Comparison of ENCODE assay signal across 1 cellular context in the genomic region with DNA sequence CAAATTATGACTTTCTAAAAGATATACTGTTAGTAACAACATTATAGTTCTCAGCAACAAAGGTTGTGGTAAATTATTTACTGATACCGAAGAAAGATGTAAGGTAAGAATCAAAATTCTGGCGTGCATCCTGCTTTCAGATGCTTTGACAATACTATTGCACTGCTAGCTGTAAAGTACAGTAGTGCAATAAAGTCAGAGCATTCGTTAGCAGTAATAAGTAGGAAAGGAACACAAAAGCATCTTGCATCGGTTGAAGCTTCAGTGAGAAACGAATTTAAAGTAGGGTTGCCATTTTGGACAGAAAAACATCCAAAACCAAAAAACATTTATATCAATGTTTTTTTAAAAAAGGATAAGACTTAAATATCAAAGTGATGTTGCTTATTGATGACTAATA.
TF ChIP-seq lines count a peak whose summit lies in the region.

No MANE protein-coding gene starts in this region.

TF ChIP-seq in GM23338, 12 proteins besides CTCF, POLR2A, EP300 and RAD21:
- TF ChIP-seq REST (IDR thresholded peaks at IDR 0.05; ENCODE audit: unreplicated experiment), result no peak
- TF ChIP-seq, protein P1, sequence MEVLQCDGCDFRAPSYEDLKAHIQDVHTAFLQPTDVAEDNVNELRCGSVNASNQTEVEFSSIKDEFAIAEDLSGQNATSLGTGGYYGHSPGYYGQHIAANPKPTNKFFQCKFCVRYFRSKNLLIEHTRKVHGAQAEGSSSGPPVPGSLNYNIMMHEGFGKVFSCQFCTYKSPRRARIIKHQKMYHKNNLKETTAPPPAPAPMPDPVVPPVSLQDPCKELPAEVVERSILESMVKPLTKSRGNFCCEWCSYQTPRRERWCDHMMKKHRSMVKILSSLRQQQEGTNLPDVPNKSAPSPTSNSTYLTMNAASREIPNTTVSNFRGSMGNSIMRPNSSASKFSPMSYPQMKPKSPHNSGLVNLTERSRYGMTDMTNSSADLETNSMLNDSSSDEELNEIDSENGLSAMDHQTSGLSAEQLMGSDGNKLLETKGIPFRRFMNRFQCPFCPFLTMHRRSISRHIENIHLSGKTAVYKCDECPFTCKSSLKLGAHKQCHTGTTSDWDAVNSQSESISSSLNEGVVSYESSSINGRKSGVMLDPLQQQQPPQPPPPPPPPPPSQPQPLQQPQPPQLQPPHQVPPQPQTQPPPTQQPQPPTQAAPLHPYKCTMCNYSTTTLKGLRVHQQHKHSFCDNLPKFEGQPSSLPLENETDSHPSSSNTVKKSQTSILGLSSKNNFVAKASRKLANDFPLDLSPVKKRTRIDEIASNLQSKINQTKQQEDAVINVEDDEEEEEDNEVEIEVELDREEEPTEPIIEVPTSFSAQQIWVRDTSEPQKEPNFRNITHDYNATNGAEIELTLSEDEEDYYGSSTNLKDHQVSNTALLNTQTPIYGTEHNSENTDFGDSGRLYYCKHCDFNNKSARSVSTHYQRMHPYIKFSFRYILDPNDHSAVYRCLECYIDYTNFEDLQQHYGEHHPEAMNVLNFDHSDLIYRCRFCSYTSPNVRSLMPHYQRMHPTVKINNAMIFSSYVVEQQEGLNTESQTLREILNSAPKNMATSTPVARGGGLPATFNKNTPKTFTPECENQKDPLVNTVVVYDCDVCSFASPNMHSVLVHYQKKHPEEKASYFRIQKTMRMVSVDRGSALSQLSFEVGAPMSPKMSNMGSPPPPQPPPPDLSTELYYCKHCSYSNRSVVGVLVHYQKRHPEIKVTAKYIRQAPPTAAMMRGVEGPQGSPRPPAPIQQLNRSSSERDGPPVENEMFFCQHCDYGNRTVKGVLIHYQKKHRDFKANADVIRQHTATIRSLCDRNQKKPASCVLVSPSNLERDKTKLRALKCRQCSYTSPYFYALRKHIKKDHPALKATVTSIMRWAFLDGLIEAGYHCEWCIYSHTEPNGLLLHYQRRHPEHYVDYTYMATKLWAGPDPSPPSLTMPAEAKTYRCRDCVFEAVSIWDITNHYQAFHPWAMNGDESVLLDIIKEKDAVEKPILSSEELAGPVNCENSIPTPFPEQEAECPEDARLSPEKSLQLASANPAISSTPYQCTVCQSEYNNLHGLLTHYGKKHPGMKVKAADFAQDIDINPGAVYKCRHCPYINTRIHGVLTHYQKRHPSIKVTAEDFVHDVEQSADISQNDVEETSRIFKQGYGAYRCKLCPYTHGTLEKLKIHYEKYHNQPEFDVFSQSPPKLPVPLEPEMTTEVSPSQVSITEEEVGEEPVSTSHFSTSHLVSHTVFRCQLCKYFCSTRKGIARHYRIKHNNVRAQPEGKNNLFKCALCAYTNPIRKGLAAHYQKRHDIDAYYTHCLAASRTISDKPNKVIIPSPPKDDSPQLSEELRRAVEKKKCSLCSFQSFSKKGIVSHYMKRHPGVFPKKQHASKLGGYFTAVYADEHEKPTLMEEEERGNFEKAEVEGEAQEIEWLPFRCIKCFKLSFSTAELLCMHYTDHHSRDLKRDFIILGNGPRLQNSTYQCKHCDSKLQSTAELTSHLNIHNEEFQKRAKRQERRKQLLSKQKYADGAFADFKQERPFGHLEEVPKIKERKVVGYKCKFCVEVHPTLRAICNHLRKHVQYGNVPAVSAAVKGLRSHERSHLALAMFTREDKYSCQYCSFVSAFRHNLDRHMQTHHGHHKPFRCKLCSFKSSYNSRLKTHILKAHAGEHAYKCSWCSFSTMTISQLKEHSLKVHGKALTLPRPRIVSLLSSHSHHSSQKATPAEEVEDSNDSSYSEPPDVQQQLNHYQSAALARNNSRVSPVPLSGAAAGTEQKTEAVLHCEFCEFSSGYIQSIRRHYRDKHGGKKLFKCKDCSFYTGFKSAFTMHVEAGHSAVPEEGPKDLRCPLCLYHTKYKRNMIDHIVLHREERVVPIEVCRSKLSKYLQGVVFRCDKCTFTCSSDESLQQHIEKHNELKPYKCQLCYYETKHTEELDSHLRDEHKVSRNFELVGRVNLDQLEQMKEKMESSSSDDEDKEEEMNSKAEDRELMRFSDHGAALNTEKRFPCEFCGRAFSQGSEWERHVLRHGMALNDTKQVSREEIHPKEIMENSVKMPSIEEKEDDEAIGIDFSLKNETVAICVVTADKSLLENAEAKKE (CRISPR knock-in tag; IDR thresholded peaks at IDR 0.05), result no peak
- TF ChIP-seq CREB1 (CRISPR knock-in tag; IDR thresholded peaks at IDR 0.05; ENCODE audit: low read depth), result no peak
- no peak for TF ChIP-seq JUNB (IDR thresholded peaks at IDR 0.05; ENCODE audit: unreplicated experiment)
- TF ChIP-seq EZH2phosphoT487 (IDR thresholded peaks at IDR 0.05; ENCODE audit: unreplicated experiment), result no peak
- no peak for TF ChIP-seq NANOG (IDR thresholded peaks at IDR 0.05; ENCODE audit: borderline replicate concordance)
- TF ChIP-seq EZH2 (IDR thresholded peaks at IDR 0.05; ENCODE audit: low read depth, unreplicated experiment), result no peak
- no peak for TF ChIP-seq POLR2AphosphoS5 (IDR thresholded peaks at IDR 0.05; ENCODE audit: low read depth)
- no peak for TF ChIP-seq ZNF331 (CRISPR knock-in tag; IDR thresholded peaks at IDR 0.05; ENCODE audit: low read depth)
- no peak for TF ChIP-seq ZNF114 (CRISPR knock-in tag; IDR thresholded peaks at IDR 0.05)
- no peak for TF ChIP-seq ETS1 (IDR thresholded peaks at IDR 0.05)
- no peak for TF ChIP-seq STAT1 (IDR thresholded peaks at IDR 0.05; ENCODE audit: unreplicated experiment)
